ENCODE assay signal across 11 cellular contexts in genomic region chr5:126438267-126438666, GRCh38. TPM values are rescaled to one million over a fixed set of nuclear protein-coding genes. Genes with fewer than 3 reads are reported as not detected.
DNase-seq lines count a peak whose midpoint lies in the region; ATAC-seq, FAIRE-seq and TF ChIP-seq lines count a peak whose summit lies in the region.
"Had no signal": no experiment of that assay in that cellular context is flagged by ENCODE, and none has a peak within 500 bp of the region (broad histone marks: within the 10 kb centered on the region; RNA-seq: fewer than 3 reads in every experiment).

No MANE protein-coding gene starts in this region.

- H3K27ac ChIP-seq in GM12878 (ENCODE audit: control insufficient read depth, insufficient read depth), result peak overlapping the region; percentile 27; the same call in 1 of the 2 replicates
- no peak overlapping the region for H3K27ac ChIP-seq in Karpas-422 (ENCODE audit: low read length)

- H3K4me3 ChIP-seq in GM12878 (no peak overlapping the region), Karpas-422 (ENCODE audit: low read length) (no peak overlapping the region)

- H3K4me1 ChIP-seq in GM12878 (ENCODE audit: control insufficient read depth, insufficient read depth, low read length) (peaks cover 16% of the 10 kb centered on the region), Karpas-422 (ENCODE audit: low read length) (no peaks in the 10 kb centered on the region)

- peak; percentile 68 for FAIRE-seq in GM12878 (lab: Jason Lieb, UNC)
- FAIRE-seq: D721Med had no signal

- no peaks in the 10 kb centered on the region for H3K9me2 ChIP-seq in Karpas-422 (replicated peaks; ENCODE audit: insufficient read depth, low read length)

- in situ Hi-C loops in GM12878 (cut with MboI), result no loop called here

- SMC1A ChIA-PET in GM12878 (lab: Charles Lee; ENCODE audit: uncharacterized antibody, unreplicated experiment), result interaction anchor here (0.5 to 1.8 kb wide), 5 partner anchors 10 to 588 kb away, joined by 3 to 5 read pairs (median 3); no protein-coding TSS in a partner anchor

- H3K4me2 ChIP-seq in GM12878 (ENCODE audit: control insufficient read depth, insufficient read depth) (peak overlapping the region; percentile 20; the same call in 1 of the 2 replicates), Karpas-422 (ENCODE audit: low read depth, low read length, poor library complexity, severe bottlenecking) (no peak overlapping the region)

- TF ChIP-seq EP300 in GM12878 (IDR thresholded peaks at IDR 0.05; ENCODE audit: borderline replicate concordance in 1 of 2, control insufficient read depth in 1 of 2, low read depth in 2 of 2, low read length in 2 of 2), result peak; percentile 17 to 25; a peak in 1 of 4 replicates

- DNase-seq in GM20000 (ENCODE audit: low spot score) (peak; percentile 69), GM12878 (ENCODE audit: low read depth, low spot score) (no peak), ureter (ENCODE audit: low spot score) (no peak), NCI-H146 (lab: John Stamatoyannopoulos, UW) (no peak), GM03348 (ENCODE audit: low spot score) (no peak), Karpas-422 (no peak)
- DNase-seq: HCEC 1CT, NCI-H1436 had no signal

- H3K79me2 ChIP-seq in GM12878 (ENCODE audit: control insufficient read depth, insufficient read depth, low read length), result no peaks in the 10 kb centered on the region
- H3K79me2 ChIP-seq in Karpas-422 (ENCODE audit: low read length), result 0 out of 2 replicates have a peak, but pooled peaks cover 9% of the 10 kb centered on the region

- H3K9ac ChIP-seq in GM12878 (ENCODE audit: control insufficient read depth, insufficient read depth, low read length) (no peak overlapping the region), Karpas-422 (ENCODE audit: low read length) (no peak overlapping the region)

- H2AFZ ChIP-seq in GM12878 (ENCODE audit: control insufficient read depth, low read depth, low read length) (no peak overlapping the region), Karpas-422 (ENCODE audit: low read length) (no peak overlapping the region)

- no peak for TF ChIP-seq POLR2A in GM12878 (IDR thresholded peaks at IDR 0.05; ENCODE audit: low read depth, low read length)

- WGBS in GM12878 (ENCODE audit: insufficient coverage, insufficient replicate concordance, low lambda C conversion rate, missing lambda C conversion rate), result 38% methylated on average over 4 of the region's 4 CpGs

- BruUV-seq in GM12878 (replicated peaks; lab: Mats Ljungman, UMichigan), result no TSS peak

- intact Hi-C loops in GM12878 (cut with micrococcal nuclease; ENCODE audit: unreplicated experiment), result loop anchor here (2.0 kb wide), 1 partner anchor 13 kb away; no protein-coding TSS in a partner anchor

- POLR2A ChIA-PET in GM12878 (lab: Charles Lee), result interaction anchor here (0.8 kb wide), 1 partner anchor 10 kb away, joined by 3 read pairs; no protein-coding TSS in a partner anchor

- no peaks in the 10 kb centered on the region for H3K27me3 ChIP-seq in GM12878 (replicated peaks in 1 of 2; ENCODE audit: control insufficient read depth in 2 of 2, insufficient read depth in 2 of 2, low read length in 1 of 2)
- no peaks in the 10 kb centered on the region for H3K27me3 ChIP-seq in Karpas-422 (ENCODE audit: low read length)

- TF ChIP-seq CTCF in GM20000 (IDR thresholded peaks at IDR 0.05; ENCODE audit: extremely low read depth, missing control alignments) (no peak), GM12878 (IDR thresholded peaks at IDR 0.05 in 2 of 3, conservative IDR thresholded peaks at IDR 0.05 in 1 of 3; ENCODE audit: control insufficient read depth in 2 of 3, extremely low read depth in 1 of 3, insufficient read depth in 1 of 3, low read depth in 3 of 3, low read length in 3 of 3) (no peak)

- CTCF ChIA-PET in GM12878 (lab: Yijun Ruan, JAX), result no interaction called here

- H3K36me3 ChIP-seq in GM12878 (ENCODE audit: control insufficient read depth in 2 of 2, insufficient read depth in 2 of 2, low read length in 1 of 2), result peaks cover 1 to 3% of the 10 kb centered on the region in 2 experiments; a peak in 2 of 4 replicates
- no peaks in the 10 kb centered on the region for H3K36me3 ChIP-seq in Karpas-422 (ENCODE audit: insufficient read depth, low read length)

- no peak for TF ChIP-seq RAD21 in GM12878 (IDR thresholded peaks at IDR 0.05; ENCODE audit: insufficient read depth, low read depth, low read length)

- ATAC-seq in GM18517 (IDR thresholded peaks at IDR 0.05; ENCODE audit: unreplicated experiment), result peak; percentile 94
- peak; percentile 85 for ATAC-seq in HG03060 (IDR thresholded peaks at IDR 0.05; ENCODE audit: low read depth, unreplicated experiment)
- peak; percentile 94 for ATAC-seq in GM12878

- peaks cover 2% of the 10 kb centered on the region; the same call in 2 of the 3 replicates for H3K9me3 ChIP-seq in GM12878 (replicated peaks; ENCODE audit: control insufficient read depth, insufficient read depth, low read length)
- H3K9me3 ChIP-seq in Karpas-422 (ENCODE audit: low read length), result no peaks in the 10 kb centered on the region

- H4K20me1 ChIP-seq in GM12878 (ENCODE audit: control insufficient read depth, insufficient read depth), result no peaks in the 10 kb centered on the region
- no peaks in the 10 kb centered on the region for H4K20me1 ChIP-seq in Karpas-422 (ENCODE audit: insufficient read depth, low read depth, low read length)

- RAD21 ChIA-PET in GM12878 (lab: Charles Lee; ENCODE audit: unreplicated experiment), result interaction anchor here (1.1 kb wide), 1 partner anchor 8 kb away, joined by 3 read pairs; no protein-coding TSS in a partner anchor

TF ChIP-seq in GM12878, 131 proteins besides CTCF, POLR2A, EP300 and RAD21 (continues in another document):
- TF ChIP-seq MEF2B (IDR thresholded peaks at IDR 0.05; ENCODE audit: partially characterized antibody, poor library complexity, severe bottlenecking) (peak; percentile 33), EGR1 (IDR thresholded peaks at IDR 0.05; ENCODE audit: borderline replicate concordance in 1 of 2, low read depth in 2 of 2, low read length in 2 of 2) (no peak), ETV6 (conservative IDR thresholded peaks at IDR 0.05 in 1 of 2, IDR thresholded peaks at IDR 0.05 in 1 of 2; ENCODE audit: borderline replicate concordance in 1 of 2, low read depth in 1 of 2) (peak in 1 of 2 experiments; percentile 34; a peak in 1 of 4 replicates), IKZF1 (conservative IDR thresholded peaks at IDR 0.05) (peak; percentile 43), BCL3 (IDR thresholded peaks at IDR 0.05; ENCODE audit: borderline replicate concordance, insufficient read depth, low read depth, low read length, poor library complexity, severe bottlenecking) (peak; percentile 47), SKIL (IDR thresholded peaks at IDR 0.05; ENCODE audit: low read depth, poor library complexity, severe bottlenecking) (peak; percentile 37)

RNA-seq across cellular contexts. Expression of gene GRAMD2B, which starts 15.1 kb away (rescaled TPM):
- 31.9 and 35.1 TPM in 2 replicates for total RNA-seq in GM12878 (2013; cell fraction: nucleolus; rRNA removed)
- total RNA-seq in GM12878 (2014; rRNA removed), result 7.9 and 9.1 TPM in 2 replicates
- 7.0 and 7.5 TPM in 2 replicates for total RNA-seq in GM12878 (2014; rRNA removed; fragmentation: Illumina TruSeq; extraction: Trizol)
- total RNA-seq in GM12878 (2021), result 8.1 and 8.2 TPM in 2 replicates
- 1.9 TPM for polyA plus RNA-seq in GM12878 (2011; ENCODE audit: low read depth)
- 21.5 and 26.9 TPM in 2 replicates for polyA plus RNA-seq in GM12878 (2011; rRNA removed)
- 11.3 and 11.6 TPM in 2 replicates for polyA plus RNA-seq in GM12878 (2011; cell fraction: cytosol; rRNA removed)
- polyA plus RNA-seq in GM12878 (2011; cell fraction: nucleus; rRNA removed), result 18.2 and 18.7 TPM in 2 replicates
- polyA plus RNA-seq in GM12878 (2012), result 2.0 and 3.6 TPM in 2 replicates
- 8.8 and 10.1 TPM in 2 replicates for polyA plus RNA-seq in GM12878 (2014; fragmentation: Illumina TruSeq; extraction: Trizol)
- polyA plus RNA-seq in GM12878 (2014; fragmentation: Nextera tagmentation; extraction: Ambion mirVana), result 1 to 10 TPM; 1.9 to 2.7 TPM
- polyA plus RNA-seq in GM12878 (2014; rRNA removed), result 5.3 and 5.9 TPM in 2 replicates
- 1 to 10 TPM; 8.6 to 9.0 TPM for polyA plus RNA-seq in GM12878 (2016; fragmentation: Nextera tagmentation; extraction: Ambion mirVana)
- 9.3 and 9.9 TPM in 2 replicates for polyA minus RNA-seq in GM12878 (2011; rRNA and poly(A)+ RNA removed)
- polyA minus RNA-seq in GM12878 (2011; cell fraction: cytosol; rRNA and poly(A)+ RNA removed), result 4.4 and 6.7 TPM in 2 replicates
- polyA minus RNA-seq in GM12878 (2011; cell fraction: nucleus; rRNA and poly(A)+ RNA removed), result 15.0 and 22.2 TPM in 2 replicates
- total RNA-seq in ureter, result 56.7 TPM
- 4.5 and 8.1 TPM in 2 replicates for total RNA-seq in Karpas-422 (2014; rRNA removed; shearing (Covaris generic); ENCODE audit: low replicate concordance)
